19 cellular contexts compared by ENCODE assay signal in the genomic region with DNA sequence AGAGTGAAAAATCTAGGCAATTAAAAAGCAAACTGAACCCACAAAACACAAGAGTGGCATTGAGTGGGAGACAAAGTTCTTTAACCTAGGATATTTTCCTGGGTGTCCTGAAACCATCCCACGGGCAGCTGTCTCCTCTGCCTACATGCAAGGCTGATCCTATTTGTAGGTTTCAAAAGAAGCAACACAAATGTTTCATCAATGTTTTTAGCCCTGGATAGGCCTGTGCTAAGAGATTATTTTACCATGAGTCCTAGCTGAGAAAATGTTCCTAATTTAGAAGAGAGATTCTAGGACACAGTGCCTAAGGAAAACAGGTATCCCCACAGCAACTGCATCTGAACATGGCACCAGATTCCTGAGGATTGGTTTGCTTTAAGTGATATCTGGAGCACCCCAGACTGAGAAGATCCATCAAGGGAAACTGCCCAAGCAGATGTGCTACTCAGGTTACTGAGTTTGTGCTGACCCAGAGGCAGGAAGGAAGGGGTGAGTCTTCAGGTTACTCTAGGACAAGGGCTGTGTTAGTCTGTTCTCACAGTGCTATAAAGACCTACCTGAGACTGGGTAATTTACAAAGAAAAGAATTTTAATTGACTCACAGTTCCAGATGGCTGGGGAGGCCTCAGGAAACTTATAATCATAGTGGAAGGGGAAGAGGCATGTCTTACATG.
A peak's percentile ranks its signal among the peaks of the same experiment; 100 is the strongest.
DNase-seq lines count a peak whose midpoint lies in the region; ATAC-seq and TF ChIP-seq lines count a peak whose summit lies in the region.
"Had no signal": no experiment of that assay in that cellular context is flagged by ENCODE, and none has a peak within 500 bp of the region (broad histone marks: within the 10 kb centered on the region; RNA-seq: fewer than 3 reads in every experiment).

No MANE protein-coding gene starts in this region.

- no peaks in the 10 kb centered on the region for H4K20me1 ChIP-seq in neural progenitor cell (ENCODE audit: low read depth)

- H3K4me3 ChIP-seq in RWPE2 (ENCODE audit: severe bottlenecking), result no peak overlapping the region
- H3K4me3 ChIP-seq in neural progenitor cell, result no peak overlapping the region
- no peak overlapping the region for H3K4me3 ChIP-seq in HAP-1

- no peaks in the 10 kb centered on the region for H3K4me1 ChIP-seq in RWPE2 (ENCODE audit: insufficient read depth, poor library complexity, severe bottlenecking)
- no peaks in the 10 kb centered on the region for H3K4me1 ChIP-seq in foreskin keratinocyte
- no peaks in the 10 kb centered on the region for H3K4me1 ChIP-seq in neural progenitor cell
- H3K4me1 ChIP-seq in HAP-1, result no peaks in the 10 kb centered on the region

- peaks cover 3% of the 10 kb centered on the region for H3K27me3 Mint-ChIP-seq in neural progenitor cell (ENCODE audit: insufficient read depth, low read depth)
- H3K27me3 Mint-ChIP-seq: CD4-positive, CD25-positive, alpha-beta regulatory T cell had no signal

- ATAC-seq in RWPE2 (ENCODE audit: low read depth), result peak; percentile 46; the same call in 1 of the 3 replicates
- peak; percentile 21 for ATAC-seq in foreskin keratinocyte

- H3K36me3 ChIP-seq in RWPE2 (ENCODE audit: low read depth), result no peaks in the 10 kb centered on the region
- H3K36me3 ChIP-seq in neural progenitor cell, result no peaks in the 10 kb centered on the region
- H3K36me3 ChIP-seq in HAP-1 (replicated peaks), result no peaks in the 10 kb centered on the region

- in situ Hi-C loops in HAP-1 (cut with MboI; ENCODE audit: low sequenced_read_pairs), result no loop called here

- peak overlapping the region; percentile 20 for H2AFZ ChIP-seq in neural progenitor cell (replicated peaks)

- no peaks in the 10 kb centered on the region for H3K4me1 Mint-ChIP-seq in neural progenitor cell

- H3K4me2 ChIP-seq in neural progenitor cell, result no peak overlapping the region

- H3K9me3 Mint-ChIP-seq in neural progenitor cell, result peaks cover 6% of the 10 kb centered on the region

- no peaks in the 10 kb centered on the region for H3F3A ChIP-seq in neural progenitor cell (ENCODE audit: low read depth)

- no peak overlapping the region for H3K27ac Mint-ChIP-seq in neural progenitor cell
- H3K27ac Mint-ChIP-seq: CD4-positive, CD25-positive, alpha-beta regulatory T cell had no signal

- TF ChIP-seq CTCF in RWPE2 (IDR thresholded peaks at IDR 0.05; ENCODE audit: poor library complexity, severe bottlenecking) (no peak), foreskin keratinocyte (conservative IDR thresholded peaks at IDR 0.05) (no peak), neural progenitor cell (IDR thresholded peaks at IDR 0.05) (no peak)

- H3K9ac ChIP-seq in neural progenitor cell, result no peak overlapping the region

- H3K36me3 Mint-ChIP-seq in neural progenitor cell, result no peaks in the 10 kb centered on the region
- H3K36me3 Mint-ChIP-seq: CD4-positive, CD25-positive, alpha-beta regulatory T cell had no signal

- no peak overlapping the region for H3K4me3 Mint-ChIP-seq in neural progenitor cell
- H3K4me3 Mint-ChIP-seq: CD4-positive, CD25-positive, alpha-beta regulatory T cell had no signal

- H3K79me2 ChIP-seq in neural progenitor cell (ENCODE audit: low read depth), result no peaks in the 10 kb centered on the region

- H3K27me3 ChIP-seq in RWPE2 (ENCODE audit: insufficient read depth, poor library complexity, severe bottlenecking), result no peaks in the 10 kb centered on the region
- H3K27me3 ChIP-seq in foreskin keratinocyte, result peaks cover 6% of the 10 kb centered on the region
- H3K27me3 ChIP-seq in neural progenitor cell, result no peaks in the 10 kb centered on the region
- 0 out of 2 replicates have a peak, but pooled peaks cover 2% of the 10 kb centered on the region for H3K27me3 ChIP-seq in HAP-1 (ENCODE audit: low read depth)

- H3K27ac ChIP-seq in RWPE2 (ENCODE audit: poor library complexity, severe bottlenecking) (no peak overlapping the region), foreskin keratinocyte (no peak overlapping the region), neural progenitor cell (no peak overlapping the region)
- H3K27ac ChIP-seq: HL-60 had no signal

- H3K9me3 ChIP-seq in RWPE2 (ENCODE audit: severe bottlenecking), result no peaks in the 10 kb centered on the region
- no peaks in the 10 kb centered on the region for H3K9me3 ChIP-seq in neural progenitor cell (ENCODE audit: low read depth)
- no peaks in the 10 kb centered on the region for H3K9me3 ChIP-seq in HAP-1

- no peak for DNase-seq in RWPE2 (ENCODE audit: low spot score)
- DNase-seq in foreskin keratinocyte, result no peak
- DNase-seq in neural progenitor cell (ENCODE audit: low spot score), result no peak
- no peak for DNase-seq in HAP-1 (ENCODE audit: low spot score in 2 of 2)
- no peak for DNase-seq in stimulated activated CD4-positive, alpha-beta T cell treated with anti-CD3 and anti-CD28 coated beads, Interleukin-4, amount 100 ng/mL, for 1 hour
- no peak for DNase-seq in islet precursor cell
- DNase-seq in NCI-H2196 (lab: John Stamatoyannopoulos, UW; ENCODE audit: unreplicated experiment), result no peak
- DNase-seq: CD4-positive, CD25-positive, alpha-beta regulatory T cell; COR-L47; DMS79; HCEC 1CT; KG1; NCI-H1092; NCI-H1436; NCI-H187 treated with DMSO at 0.1 percent for 48 hours; NCI-H2107; NCI-H510A; NK-92 treated with Interleukin-12 subunit alpha and Interleukin-12 subunit beta, amount 100 ng/mL, for 24 hours had no signal
